26 cellular contexts compared by ENCODE assay signal in the genomic region with DNA sequence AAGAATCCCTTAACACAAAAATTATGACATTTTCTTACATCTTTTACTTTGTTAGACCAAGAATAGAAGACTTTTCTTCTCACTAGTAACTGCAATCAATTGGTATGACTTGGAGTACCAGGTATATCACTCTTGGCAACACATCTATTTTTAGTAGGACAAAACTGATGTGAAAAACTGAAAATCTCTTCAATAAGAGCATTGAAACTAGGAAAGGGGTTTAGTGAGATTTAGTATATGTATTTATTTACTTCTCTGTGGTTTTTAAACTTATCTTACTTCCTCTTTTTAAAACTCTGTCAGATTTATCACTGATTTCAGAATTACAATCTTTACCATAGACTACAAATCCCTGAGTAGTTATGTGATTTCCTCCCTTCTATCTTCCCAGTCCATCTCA.
DNase-seq lines count a peak whose midpoint lies in the region; ATAC-seq and TF ChIP-seq lines count a peak whose summit lies in the region.
"Had no signal": no experiment of that assay in that cellular context is flagged by ENCODE, and none has a peak within 500 bp of the region (broad histone marks: within the 10 kb centered on the region; RNA-seq: fewer than 3 reads in every experiment).

No MANE protein-coding gene starts in this region.

- no peaks in the 10 kb centered on the region for H3K36me3 Mint-ChIP-seq in stimulated activated naive B cell treated with anti-CD40 and anti-IgM and Interleukin-4, amounts not matched to agents 10 μg/mL and 1 μg/mL and 100 μg/mL, for 72 hours
- H3K36me3 Mint-ChIP-seq: activated CD4-positive, alpha-beta memory T cell treated with anti-CD3 and anti-CD28 coated beads for 36 hours had no signal

- no peak overlapping the region for H3K4me3 Mint-ChIP-seq in stimulated activated naive B cell treated with anti-CD40 and anti-IgM and Interleukin-4, amounts not matched to agents 10 μg/mL and 1 μg/mL and 100 μg/mL, for 72 hours
- H3K4me3 Mint-ChIP-seq: activated CD4-positive, alpha-beta memory T cell treated with anti-CD3 and anti-CD28 coated beads for 36 hours had no signal

- peaks cover 1 to 3% of the 10 kb centered on the region in 2 donors for H3K9me3 Mint-ChIP-seq in stimulated activated naive B cell treated with anti-CD40 and anti-IgM and Interleukin-4, amounts not matched to agents 10 μg/mL and 1 μg/mL and 100 μg/mL, for 72 hours

- no peak for DNase-seq in stimulated activated naive B cell treated with anti-CD40 and anti-IgM and Interleukin-4, amounts not matched to agents 10 μg/mL and 1 μg/mL and 100 μg/mL, for 72 hours
- DNase-seq in foreskin fibroblast (no peak), AML-193 (lab: John Stamatoyannopoulos, UW) (no peak), left cardiac atrium (no peak), cerebellar cortex (ENCODE audit: low spot score) (no peak)
- DNase-seq: activated CD4-positive, alpha-beta memory T cell treated with anti-CD3 and anti-CD28 coated beads for 36 hours; activated naive CD4-positive, alpha-beta T cell treated with anti-CD3 and anti-CD28 coated beads, Interleukin-2, amount 50 U/mL, for 16 hours; activated T-cell treated with anti-CD3 and anti-CD28 coated beads, Interleukin-2, amount 50 U/mL, for 1 hour; BE2C; effector memory CD4-positive, alpha-beta T cell; EL; H7; KG1; NCI-H1048; NCI-H748 treated with DMSO at 0.1 percent for 48 hours; occipital lobe; PC-3; SJCRH30; stimulated activated naive CD4-positive, alpha-beta T cell; T-helper 2 cell; thyroid gland had no signal

- no peak for TF ChIP-seq CTCF in foreskin fibroblast (IDR thresholded peaks at IDR 0.05; ENCODE audit: low read depth, low read length)

- peaks cover 4 to 7% of the 10 kb centered on the region in 2 donors for H3K4me1 Mint-ChIP-seq in stimulated activated naive B cell treated with anti-CD40 and anti-IgM and Interleukin-4, amounts not matched to agents 10 μg/mL and 1 μg/mL and 100 μg/mL, for 72 hours

- ATAC-seq in GM18870 (IDR thresholded peaks at IDR 0.05; ENCODE audit: unreplicated experiment) = peak; percentile 82
- ATAC-seq in GM21717 (IDR thresholded peaks at IDR 0.05; ENCODE audit: unreplicated experiment) = peak; percentile 79
- peak; percentile 91 for ATAC-seq in HG03175 (IDR thresholded peaks at IDR 0.05; ENCODE audit: unreplicated experiment)
- peak; percentile 29 to 36 for ATAC-seq in stimulated activated naive B cell treated with anti-CD40 and anti-IgM and Interleukin-4, amounts not matched to agents 10 μg/mL and 1 μg/mL and 100 μg/mL, for 72 hours (replicated peaks)
- ATAC-seq in left cardiac atrium = no peak

- intact Hi-C loops in left cardiac atrium (cut with DNase I) = no loop called here

- H3K4me3 ChIP-seq in foreskin fibroblast (ENCODE audit: low read depth in 1 of 2, low read length in 2 of 2) = no peak overlapping the region
- H3K4me3 ChIP-seq: lung, right atrium auricular region, SJCRH30, thyroid gland had no signal

- H3K27me3 Mint-ChIP-seq in stimulated activated naive B cell treated with anti-CD40 and anti-IgM and Interleukin-4, amounts not matched to agents 10 μg/mL and 1 μg/mL and 100 μg/mL, for 72 hours = no peaks in the 10 kb centered on the region
- H3K27me3 Mint-ChIP-seq: activated CD4-positive, alpha-beta memory T cell treated with anti-CD3 and anti-CD28 coated beads for 36 hours had no signal

- no peak overlapping the region for H3K27ac Mint-ChIP-seq in stimulated activated naive B cell treated with anti-CD40 and anti-IgM and Interleukin-4, amounts not matched to agents 10 μg/mL and 1 μg/mL and 100 μg/mL, for 72 hours
- H3K27ac Mint-ChIP-seq: activated CD4-positive, alpha-beta memory T cell treated with anti-CD3 and anti-CD28 coated beads for 36 hours had no signal

Comparison
In these comparisons a context has a peak if more than half of its experiments do, and no peak if none do; other contexts are left out.
1. ATAC-seq: peak in GM18870 (single experiment), GM21717 (single experiment), HG03175 (single experiment) and stimulated activated naive B cell treated with anti-CD40 and anti-IgM and Interleukin-4, amounts not matched to agents 10 μg/mL and 1 μg/mL and 100 μg/mL, for 72 hours (2 of 2); none in left cardiac atrium (0 of 2).